ENCODE assay signal across 14 cellular contexts in the genomic region with DNA sequence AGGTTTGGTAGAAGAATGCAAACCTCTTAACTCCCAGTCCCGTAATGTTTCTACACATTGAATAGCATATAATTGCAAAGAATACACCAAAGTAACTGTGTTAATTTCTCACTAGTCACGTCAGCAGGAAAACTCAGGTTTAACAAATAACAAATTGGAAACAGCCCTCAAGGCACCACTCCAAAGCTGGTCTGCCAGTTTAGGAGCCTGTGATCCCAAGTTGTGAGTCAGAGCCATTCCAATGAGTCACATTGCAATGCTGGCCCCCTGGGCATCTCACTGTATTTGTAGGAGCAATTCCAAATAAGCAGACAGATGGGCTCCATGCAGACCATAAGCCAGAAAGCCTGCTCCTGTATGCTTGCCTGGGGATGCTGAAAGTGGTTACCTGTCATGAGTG.
DNase-seq lines count a peak whose midpoint lies in the region; ATAC-seq, FAIRE-seq and TF ChIP-seq lines count a peak whose summit lies in the region.
"Had no signal": no experiment of that assay in that cellular context is flagged by ENCODE, and none has a peak within 500 bp of the region (broad histone marks: within the 10 kb centered on the region; RNA-seq: fewer than 3 reads in every experiment).

No MANE protein-coding gene starts in this region.

- peak; percentile 97 for FAIRE-seq in keratinocyte (lab: Jason Lieb, UNC)
- FAIRE-seq: H1 had no signal

- H3K36me3 ChIP-seq in A673 (ENCODE audit: insufficient read depth, low read length, poor library complexity, severe bottlenecking): no peaks in the 10 kb centered on the region
- H3K36me3 ChIP-seq in keratinocyte (ENCODE audit: control insufficient read depth in 2 of 2, extremely low read depth in 1 of 2, insufficient read depth in 2 of 2, low read length in 2 of 2): no peaks in the 10 kb centered on the region
- H3K36me3 ChIP-seq: BLaER1 treated with 17β-estradiol and CSF1 and Interleukin-3, amounts not matched to agents 10 nM and 100 nM; cardiac muscle cell had no signal

- intact Hi-C loops in A673 (cut with micrococcal nuclease; ENCODE audit: unreplicated experiment) (no loop called here), left colon (cut with DNase I, micrococcal nuclease) (no loop called here)

- ATAC-seq in left colon: no peak
- ATAC-seq: T-cell had no signal

- no peaks in the 10 kb centered on the region for H3K9me3 ChIP-seq in A673 (ENCODE audit: low read depth, low read length, poor library complexity, severe bottlenecking)
- no peaks in the 10 kb centered on the region for H3K9me3 ChIP-seq in keratinocyte (ENCODE audit: control insufficient read depth, low read depth, low read length)
- H3K9me3 ChIP-seq: BLaER1 treated with 17β-estradiol and CSF1 and Interleukin-3, amounts not matched to agents 10 nM and 100 nM had no signal

- no peaks in the 10 kb centered on the region for H3K9me1 ChIP-seq in keratinocyte (ENCODE audit: control insufficient read depth, extremely low read depth, insufficient read depth, low read length)

- H3K9me3 Mint-ChIP-seq in immature natural killer cell: peaks cover 0 to 3% (median 0%) of the 10 kb centered on the region in 6 donors

- no peaks in the 10 kb centered on the region for H3K4me1 Mint-ChIP-seq in immature natural killer cell
- H3K4me1 Mint-ChIP-seq: neural crest cell, T-cell had no signal

- H3K4me1 ChIP-seq in A673 (ENCODE audit: insufficient read depth, low read length, poor library complexity, severe bottlenecking): no peaks in the 10 kb centered on the region
- peaks cover 22% of the 10 kb centered on the region for H3K4me1 ChIP-seq in keratinocyte (ENCODE audit: control insufficient read depth, extremely low read depth, insufficient read depth, low read length)

- CTCF ChIA-PET in A673 (lab: Charles Lee): no interaction called here

- H3K27ac Mint-ChIP-seq in immature natural killer cell: no peak overlapping the region
- H3K27ac Mint-ChIP-seq: T-cell had no signal

- POLR2A ChIA-PET in A673 (lab: Charles Lee; ENCODE audit: low non-redundant PET): no interaction called here

- TF ChIP-seq CTCF in A673 (conservative IDR thresholded peaks at IDR 0.05; ENCODE audit: low read depth, low read length): no peak
- TF ChIP-seq CTCF in astrocyte of the spinal cord (IDR thresholded peaks at IDR 0.05; ENCODE audit: low read depth, low read length): no peak
- no peak for TF ChIP-seq CTCF in keratinocyte (optimal IDR thresholded peaks at IDR 0.05 in 1 of 3, IDR thresholded peaks at IDR 0.05 in 1 of 3, conservative IDR thresholded peaks at IDR 0.05 in 1 of 3; ENCODE audit: extremely low read depth in 1 of 3, insufficient read depth in 2 of 3, low read length in 3 of 3)

- no peaks in the 10 kb centered on the region for H4K20me1 ChIP-seq in keratinocyte (ENCODE audit: control insufficient read depth, extremely low read depth, insufficient read depth, low read length)
- H4K20me1 ChIP-seq: BLaER1 treated with 17β-estradiol and CSF1 and Interleukin-3, amounts not matched to agents 10 nM and 100 nM had no signal

- peaks cover 0 to 3% (median 0%) of the 10 kb centered on the region in 3 donors for H3K36me3 Mint-ChIP-seq in immature natural killer cell
- H3K36me3 Mint-ChIP-seq: T-cell had no signal

- H3K4me3 Mint-ChIP-seq in immature natural killer cell: no peak overlapping the region
- H3K4me3 Mint-ChIP-seq: neural crest cell, T-cell had no signal

- peaks cover 2 to 3% (median 3%) of the 10 kb centered on the region in 3 donors for H3K27me3 Mint-ChIP-seq in immature natural killer cell (ENCODE audit: low read depth in 3 of 3)

- no peaks in the 10 kb centered on the region for H3K79me2 ChIP-seq in keratinocyte (ENCODE audit: control insufficient read depth, insufficient read depth, low read length)

- no peaks in the 10 kb centered on the region for H3K27me3 ChIP-seq in A673 (replicated peaks; ENCODE audit: insufficient read depth, low read depth, low read length, poor library complexity)
- no peaks in the 10 kb centered on the region for H3K27me3 ChIP-seq in keratinocyte (ENCODE audit: control insufficient read depth, extremely low read depth, insufficient read depth, low read length)
- H3K27me3 ChIP-seq: BLaER1 treated with 17β-estradiol and CSF1 and Interleukin-3, amounts not matched to agents 10 nM and 100 nM; cardiac muscle cell had no signal

- H3K9ac ChIP-seq in keratinocyte (ENCODE audit: control insufficient read depth, extremely low read depth, insufficient read depth, low read length): no peak overlapping the region
- H3K9ac ChIP-seq: BLaER1 treated with 17β-estradiol and CSF1 and Interleukin-3, amounts not matched to agents 10 nM and 100 nM had no signal

- no peak overlapping the region for H2AFZ ChIP-seq in keratinocyte (ENCODE audit: control insufficient read depth, low read length)

- DNase-seq in A673 (ENCODE audit: low spot score) (peak; percentile 54), HS-5 (ENCODE audit: low read depth) (peak; percentile 77), astrocyte of the spinal cord (ENCODE audit: low read depth, low spot score) (peak; percentile 92), keratinocyte (ENCODE audit: low read depth, low spot score) (peak; percentile 76), NCI-H187 (lab: John Stamatoyannopoulos, UW) (no peak), left colon (no peak), immature natural killer cell (no peak), D341Med (ENCODE audit: low spot score) (no peak)
- DNase-seq: NCI-H2081, T-cell had no signal

- dilution Hi-C loops in keratinocyte (cut with MboI; ENCODE audit: extremely low pct_ligation_motif_present, low sequenced_read_pairs): no loop called here

- in situ Hi-C loops in astrocyte of the spinal cord (cut with HindIII; ENCODE audit: low sequenced_read_pairs): no loop called here

- no peak overlapping the region for H3K27ac ChIP-seq in A673 (ENCODE audit: low read depth, low read length, poor library complexity, severe bottlenecking)
- H3K27ac ChIP-seq in keratinocyte (ENCODE audit: control insufficient read depth, insufficient read depth, low read length): peak overlapping the region; percentile 23
- H3K27ac ChIP-seq: BLaER1 treated with 17β-estradiol and CSF1 and Interleukin-3, amounts not matched to agents 10 nM and 100 nM; cardiac muscle cell had no signal

- no TSS peak for BruUV-seq in A673 (replicated peaks; lab: Mats Ljungman, UMichigan)

- peak overlapping the region; percentile 31 for H3K4me2 ChIP-seq in keratinocyte (ENCODE audit: control insufficient read depth, extremely low read depth, insufficient read depth, low read depth, low read length)
- H3K4me2 ChIP-seq: BLaER1 treated with 17β-estradiol and CSF1 and Interleukin-3, amounts not matched to agents 10 nM and 100 nM had no signal

- H3K4me3 ChIP-seq in A673 (ENCODE audit: low read depth, low read length, poor library complexity, severe bottlenecking) (no peak overlapping the region), astrocyte of the spinal cord (ENCODE audit: low read depth, low read length) (no peak overlapping the region), keratinocyte (ENCODE audit: control insufficient read depth in 2 of 3, extremely low read depth in 1 of 3, insufficient read depth in 2 of 3, low read depth in 1 of 3, low read length in 3 of 3) (no peak overlapping the region)
- H3K4me3 ChIP-seq: BLaER1 treated with 17β-estradiol and CSF1 and Interleukin-3, amounts not matched to agents 10 nM and 100 nM; cardiac muscle cell had no signal

Comparison
In these comparisons a context has a peak if more than half of its experiments do, and no peak if none do; other contexts are left out.
1. DNase-seq: peak in A673 (single experiment), HS-5 (single experiment), astrocyte of the spinal cord (single experiment) and keratinocyte (single experiment); none in NCI-H187 (0 of 2), left colon (0 of 2), immature natural killer cell (0 of 3) and D341Med (single experiment).